Comparison of ENCODE assay signal across 15 cellular contexts in the genomic region with DNA sequence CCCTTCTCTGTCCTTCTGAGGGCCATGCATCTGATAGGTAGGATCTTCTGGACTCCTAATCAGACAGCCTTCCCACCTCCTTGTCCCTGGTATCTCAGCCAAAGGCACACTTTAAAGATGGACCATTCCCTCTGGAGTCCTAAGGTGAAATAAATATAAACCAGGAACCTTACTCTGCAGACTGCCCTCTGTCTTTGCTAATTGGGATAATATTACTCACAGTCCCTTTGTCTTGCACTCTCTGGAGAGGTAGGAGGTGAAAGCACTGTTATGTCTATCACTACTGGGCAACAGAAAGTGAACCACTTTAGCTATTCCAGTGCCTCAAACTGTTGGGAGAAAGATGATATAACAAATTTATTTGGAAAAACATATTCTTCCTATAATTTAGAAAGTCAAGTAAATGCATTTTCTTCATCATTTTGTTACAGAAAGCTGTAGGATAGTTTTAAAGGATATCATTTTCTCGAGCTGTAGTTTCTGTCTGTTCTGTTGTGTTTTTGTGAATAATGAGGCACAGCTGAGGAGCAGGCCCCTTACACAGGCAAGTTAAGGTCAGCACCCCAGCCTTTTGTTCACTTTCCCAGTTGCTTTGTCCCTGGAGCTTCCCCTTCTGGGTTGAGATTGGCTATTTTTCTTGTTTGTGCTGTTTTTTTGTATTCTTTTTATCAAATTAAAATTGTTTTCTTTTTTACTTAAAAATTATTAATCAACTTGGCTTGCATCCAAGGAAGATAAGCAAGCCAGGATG.
DNase-seq lines count a peak whose midpoint lies in the region; ATAC-seq, FAIRE-seq and TF ChIP-seq lines count a peak whose summit lies in the region.
"Had no signal": no experiment of that assay in that cellular context is flagged by ENCODE, and none has a peak within 500 bp of the region (broad histone marks: within the 10 kb centered on the region; RNA-seq: fewer than 3 reads in every experiment).

No MANE protein-coding gene starts in this region.

- no peaks in the 10 kb centered on the region for H3K27me3 Mint-ChIP-seq in mesothelial cell of epicardium (ENCODE audit: low read depth)
- H3K27me3 Mint-ChIP-seq in stimulated activated naive CD8-positive, alpha-beta T cell treated with anti-CD3 and anti-CD28 coated beads, Interleukin-15, amount 100 ng/mL, for 72 hours, result no peaks in the 10 kb centered on the region

- no peaks in the 10 kb centered on the region for H3K9me2 ChIP-seq in Loucy (replicated peaks; ENCODE audit: low read depth, low read length)

- no peak overlapping the region for H3K4me3 ChIP-seq in Loucy (ENCODE audit: low read length, poor library complexity, severe bottlenecking)
- H3K4me3 ChIP-seq in dorsolateral prefrontal cortex, result no peak overlapping the region
- H3K4me3 ChIP-seq: lung had no signal

- in situ Hi-C loops in GM13976 (cut with MboI; ENCODE audit: low sequenced_read_pairs, unreplicated experiment), result no loop called here

- peaks cover 52% of the 10 kb centered on the region for H3K4me1 Mint-ChIP-seq in mesothelial cell of epicardium
- H3K4me1 Mint-ChIP-seq in stimulated activated naive CD8-positive, alpha-beta T cell treated with anti-CD3 and anti-CD28 coated beads, Interleukin-15, amount 100 ng/mL, for 72 hours, result peaks cover 4% of the 10 kb centered on the region

- H3K36me3 Mint-ChIP-seq in mesothelial cell of epicardium, result no peaks in the 10 kb centered on the region
- H3K36me3 Mint-ChIP-seq: CD8-positive, alpha-beta T cell had no signal

- no peaks in the 10 kb centered on the region for H3F3A ChIP-seq in Loucy (ENCODE audit: low read depth)

- H3K27me3 ChIP-seq in Loucy (ENCODE audit: insufficient read depth, low read length, poor library complexity, severe bottlenecking) (no peaks in the 10 kb centered on the region), dorsolateral prefrontal cortex (no peaks in the 10 kb centered on the region)

- H3K79me2 ChIP-seq in Loucy (ENCODE audit: insufficient read depth, low read length), result no peaks in the 10 kb centered on the region

- peak overlapping the region; percentile 41; the same call in 1 of the 2 replicates for H2AFZ ChIP-seq in Loucy (ENCODE audit: low read length)

- no peaks in the 10 kb centered on the region for H3K9me3 Mint-ChIP-seq in mesothelial cell of epicardium
- no peaks in the 10 kb centered on the region for H3K9me3 Mint-ChIP-seq in stimulated activated naive CD8-positive, alpha-beta T cell treated with anti-CD3 and anti-CD28 coated beads, Interleukin-15, amount 100 ng/mL, for 72 hours
- H3K9me3 Mint-ChIP-seq: CD8-positive, alpha-beta T cell had no signal

- peak overlapping the region; percentile 65 for H3K27ac Mint-ChIP-seq in mesothelial cell of epicardium
- no peak overlapping the region for H3K27ac Mint-ChIP-seq in stimulated activated naive CD8-positive, alpha-beta T cell treated with anti-CD3 and anti-CD28 coated beads, Interleukin-15, amount 100 ng/mL, for 72 hours
- H3K27ac Mint-ChIP-seq: CD8-positive, alpha-beta T cell had no signal

- peak; percentile 36 for TF ChIP-seq CTCF in Loucy (conservative IDR thresholded peaks at IDR 0.05; ENCODE audit: low read length)
- TF ChIP-seq CTCF in dorsolateral prefrontal cortex (IDR thresholded peaks at IDR 0.05 in 54 of 56, conservative IDR thresholded peaks at IDR 0.05 in 2 of 56; ENCODE audit: low read depth in 1 of 56, partially characterized antibody in 56 of 56), result peak in 10 of 56 donors; percentile 5 to 30 (median 14)
- no peak for TF ChIP-seq CTCF in mesothelial cell of epicardium (IDR thresholded peaks at IDR 0.05; ENCODE audit: unreplicated experiment)
- no peak for TF ChIP-seq CTCF in GM13976 (IDR thresholded peaks at IDR 0.05; ENCODE audit: borderline replicate concordance, control extremely low read depth, extremely low read depth, insufficient read depth, missing control alignments)

- no peak overlapping the region for H3K4me2 ChIP-seq in Loucy (ENCODE audit: low read depth, low read length, poor library complexity, severe bottlenecking)

- H3K4me3 Mint-ChIP-seq in mesothelial cell of epicardium, result no peak overlapping the region
- H3K4me3 Mint-ChIP-seq in stimulated activated naive CD8-positive, alpha-beta T cell treated with anti-CD3 and anti-CD28 coated beads, Interleukin-15, amount 100 ng/mL, for 72 hours, result no peak overlapping the region
- H3K4me3 Mint-ChIP-seq: CD8-positive, alpha-beta T cell had no signal

- no peak overlapping the region for H3K9ac ChIP-seq in Loucy (ENCODE audit: low read depth, low read length, poor library complexity, severe bottlenecking)

- intact Hi-C loops in dorsolateral prefrontal cortex (cut with DNase I), result loop anchor here in 1 of 2 donors (5.0 to 10.0 kb wide), 2 partner anchors 81 to 151 kb away; no protein-coding TSS in a partner anchor

- no peak for FAIRE-seq in HTR-8/SVneo (lab: Jason Lieb, UNC)

- H3K4me1 ChIP-seq in Loucy (ENCODE audit: insufficient read depth, low read length, poor library complexity, severe bottlenecking), result no peaks in the 10 kb centered on the region

- no peaks in the 10 kb centered on the region for H3K9me3 ChIP-seq in Loucy (ENCODE audit: insufficient read depth, low read depth, low read length)

- DNase-seq in dorsolateral prefrontal cortex (no peak), mesothelial cell of epicardium (ENCODE audit: low spot score in 2 of 2, unreplicated experiment in 2 of 2) (no peak), substantia nigra (lab: John Stamatoyannopoulos, UW) (no peak), NCI-H1105 treated with DMSO at 0.1 percent for 48 hours (lab: John Stamatoyannopoulos, UW) (no peak), HTR-8/SVneo (ENCODE audit: insufficient read length, low spot score) (no peak), GM13976 (ENCODE audit: low spot score) (no peak)
- no peak for DNase-seq in stimulated activated naive CD8-positive, alpha-beta T cell treated with anti-CD3 and anti-CD28 coated beads, Interleukin-15, amount 100 ng/mL, for 72 hours
- DNase-seq: activated CD8-positive, alpha-beta memory T cell treated with anti-CD3 and anti-CD28 coated beads, Interleukin-2, amount 50 U/mL, for 4 hours; CD8-positive, alpha-beta T cell; NCI-H1694 treated with DMSO at 0.1 percent for 48 hours; NCI-H774; stimulated activated CD4-positive, alpha-beta T cell treated with anti-CD3 and anti-CD28 coated beads, Interleukin-2, amount 100 ng/mL, for 24 hours; stimulated activated naive CD4-positive, alpha-beta T cell treated with Interleukin-2 at 50 U/mL for 16 hours had no signal

- H4K20me1 ChIP-seq in Loucy (ENCODE audit: insufficient read depth, low read length, poor library complexity, severe bottlenecking), result no peaks in the 10 kb centered on the region

- ATAC-seq in stimulated activated naive CD8-positive, alpha-beta T cell treated with anti-CD3 and anti-CD28 coated beads, Interleukin-15, amount 100 ng/mL, for 72 hours, result no peak
- ATAC-seq: CD8-positive, alpha-beta T cell had no signal

- H3K36me3 ChIP-seq in Loucy (ENCODE audit: insufficient read depth, low read length), result no peaks in the 10 kb centered on the region

- peak overlapping the region; percentile 42 to 92 (median 81) for H3K27ac ChIP-seq in dorsolateral prefrontal cortex
- peak overlapping the region; percentile 31 for H3K27ac ChIP-seq in substantia nigra (ENCODE audit: low read depth, low read length, poor library complexity, severe bottlenecking)
